In genomic region chr16:81573533-81573932, GRCh38 we compare ENCODE assay signal across 25 cellular contexts.
"Had no signal": no experiment of that assay in that cellular context is flagged by ENCODE, and none has a peak within 500 bp of the region (broad histone marks: within the 10 kb centered on the region; RNA-seq: fewer than 3 reads in every experiment).

No MANE protein-coding gene starts in this region.

- H3K27ac ChIP-seq: brain microvascular endothelial cell, epithelial cell of prostate had no signal

- H3K4me3 Mint-ChIP-seq: activated CD4-positive, alpha-beta memory T cell treated with anti-CD3 and anti-CD28 coated beads for 36 hours; activated CD4-positive, alpha-beta T cell treated with anti-CD3 and anti-CD28 coated beads for 36 hours; activated CD4-positive, alpha-beta T cell treated with anti-CD3 and anti-CD28 coated beads, Interleukin-2, amount 10 ng/mL, durations not matched to agents 24 days and 14 days; activated naive CD8-positive, alpha-beta T cell; activated T-cell treated with anti-CD3 and anti-CD28 coated beads, Interleukin-2, amount 50 U/mL, for 4 hours; activated T-helper 17 cell treated with anti-CD3 and anti-CD28 coated beads, Interleukin-2, amount 50 U/mL, for 72 hours had no signal

- H3K36me3 ChIP-seq: brain microvascular endothelial cell had no signal

- FAIRE-seq: astrocyte, bronchial epithelial cell, colon, endometrium, endothelial cell of umbilical vein, frontal cortex had no signal

- H3K27ac Mint-ChIP-seq: activated CD4-positive, alpha-beta memory T cell treated with anti-CD3 and anti-CD28 coated beads for 36 hours; activated CD4-positive, alpha-beta T cell treated with anti-CD3 and anti-CD28 coated beads for 36 hours; activated CD4-positive, alpha-beta T cell treated with anti-CD3 and anti-CD28 coated beads, Interleukin-2, amount 10 ng/mL, durations not matched to agents 24 days and 14 days; activated naive CD8-positive, alpha-beta T cell; activated T-helper 17 cell treated with anti-CD3 and anti-CD28 coated beads, Interleukin-2, amount 50 U/mL, for 72 hours had no signal

- H3K27me3 ChIP-seq: brain microvascular endothelial cell had no signal

- DNase-seq: activated CD4-positive, alpha-beta memory T cell treated with anti-CD3 and anti-CD28 coated beads for 36 hours; activated CD4-positive, alpha-beta T cell treated with anti-CD3 and anti-CD28 coated beads for 36 hours; activated CD4-positive, alpha-beta T cell treated with anti-CD3 and anti-CD28 coated beads, Interleukin-2, amount 10 ng/mL, durations not matched to agents 24 days and 14 days; activated CD4-positive, CD25-positive, alpha-beta regulatory T cell; activated CD4-positive, CD25-positive, alpha-beta regulatory T cell treated with anti-CD3 and anti-CD28 coated beads, Interleukin-2, amount 50 U/mL, for 72 hours; activated effector memory CD4-positive, alpha-beta T cell treated with Interleukin-2 at 50 U/mL for 16 hours; activated gamma-delta T cell treated with Interleukin-2 at 50 U/mL for 16 hours; activated naive CD4-positive, alpha-beta T cell treated with anti-CD3 and anti-CD28 coated beads, Interleukin-2, amount 50 U/mL, for 16 hours; activated naive CD4-positive, alpha-beta T cell treated with Interleukin-2 at 50 U/mL for 16 hours; activated T-cell treated with anti-CD3 and anti-CD28 coated beads, Interleukin-2, amount 50 U/mL, for 4 hours; amniotic stem cell; brain microvascular endothelial cell; effector CD8-positive, alpha-beta T cell; foreskin fibroblast; T-helper 1 cell; T-helper 2 cell had no signal

- H3K27me3 Mint-ChIP-seq: activated CD4-positive, alpha-beta memory T cell treated with anti-CD3 and anti-CD28 coated beads for 36 hours; activated CD4-positive, alpha-beta T cell treated with anti-CD3 and anti-CD28 coated beads for 36 hours; activated CD4-positive, alpha-beta T cell treated with anti-CD3 and anti-CD28 coated beads, Interleukin-2, amount 10 ng/mL, durations not matched to agents 24 days and 14 days; activated naive CD8-positive, alpha-beta T cell; activated T-helper 17 cell treated with anti-CD3 and anti-CD28 coated beads, Interleukin-2, amount 50 U/mL, for 72 hours had no signal

- H3K36me3 Mint-ChIP-seq: activated CD4-positive, alpha-beta memory T cell treated with anti-CD3 and anti-CD28 coated beads for 36 hours; activated naive CD8-positive, alpha-beta T cell had no signal

- ATAC-seq: activated CD4-positive, alpha-beta T cell treated with anti-CD3 and anti-CD28 coated beads for 36 hours; activated T-cell treated with anti-CD3 and anti-CD28 coated beads, Interleukin-2, amount 50 U/mL, for 4 hours; activated T-helper 17 cell treated with anti-CD3 and anti-CD28 coated beads, Interleukin-2, amount 50 U/mL, for 72 hours had no signal

- H3K9me3 Mint-ChIP-seq: activated CD4-positive, alpha-beta memory T cell treated with anti-CD3 and anti-CD28 coated beads for 36 hours; activated CD4-positive, alpha-beta T cell treated with anti-CD3 and anti-CD28 coated beads, Interleukin-2, amount 10 ng/mL, durations not matched to agents 24 days and 14 days; activated T-cell treated with anti-CD3 and anti-CD28 coated beads, Interleukin-2, amount 50 U/mL, for 4 hours; activated T-helper 17 cell treated with anti-CD3 and anti-CD28 coated beads, Interleukin-2, amount 50 U/mL, for 72 hours had no signal
